Comparison of ENCODE assay signal across 25 cellular contexts in genomic region chr4:23323436-23323835, GRCh38.
"Had no signal": no experiment of that assay in that cellular context is flagged by ENCODE, and none has a peak within 500 bp of the region (broad histone marks: within the 10 kb centered on the region; RNA-seq: fewer than 3 reads in every experiment).

No MANE protein-coding gene starts in this region.

- H3K27ac ChIP-seq: brain microvascular endothelial cell, coronary artery, dorsolateral prefrontal cortex, esophagus muscularis mucosa, foreskin keratinocyte, gastrocnemius medialis, heart left ventricle had no signal

- H3K4me3 ChIP-seq: coronary artery, dorsolateral prefrontal cortex, esophagus muscularis mucosa, gastrocnemius medialis, heart left ventricle had no signal

- H3K9me3 ChIP-seq: esophagus muscularis mucosa, gastrocnemius medialis, heart left ventricle had no signal

- DNase-seq: activated CD4-positive, alpha-beta memory T cell treated with anti-CD3 and anti-CD28 coated beads for 36 hours; activated CD4-positive, alpha-beta T cell treated with anti-CD3 and anti-CD28 coated beads for 36 hours; activated CD4-positive, alpha-beta T cell treated with anti-CD3 and anti-CD28 coated beads, Interleukin-2, amount 10 ng/mL, durations not matched to agents 24 days and 14 days; activated CD4-positive, CD25-positive, alpha-beta regulatory T cell; activated CD4-positive, CD25-positive, alpha-beta regulatory T cell treated with anti-CD3 and anti-CD28 coated beads, Interleukin-2, amount 50 U/mL, for 72 hours; activated CD8-positive, alpha-beta memory T cell treated with anti-CD3 and anti-CD28 coated beads, Interleukin-2, amount 50 U/mL, for 48 hours; activated gamma-delta T cell; activated naive CD4-positive, alpha-beta T cell treated with anti-CD3 and anti-CD28 coated beads, Interleukin-2, amount 50 U/mL, for 16 hours; activated naive CD4-positive, alpha-beta T cell treated with Interleukin-2 at 50 U/mL for 16 hours; activated T-cell treated with anti-CD3 and anti-CD28 coated beads for 4 hours; activated T-cell treated with anti-CD3 and anti-CD28 coated beads, Interleukin-2, amount 50 U/mL, for 24 hours; activated T-cell treated with anti-CD3 and anti-CD28 coated beads, Interleukin-2, amount 50 U/mL, for 72 hours; amniotic stem cell; anterior cingulate cortex; brain microvascular endothelial cell; dorsolateral prefrontal cortex; effector memory CD8-positive, alpha-beta T cell; erythroblast; gastrocnemius medialis; glutamatergic neuron; heart left ventricle; T-helper 2 cell had no signal

- ATAC-seq: activated CD4-positive, alpha-beta T cell treated with anti-CD3 and anti-CD28 coated beads for 36 hours; activated T-cell treated with anti-CD3 and anti-CD28 coated beads, Interleukin-2, amount 50 U/mL, for 72 hours; effector memory CD8-positive, alpha-beta T cell; heart left ventricle had no signal

- H3K36me3 ChIP-seq: brain microvascular endothelial cell, esophagus muscularis mucosa, gastrocnemius medialis, heart left ventricle had no signal
